Comparison of ENCODE assay signal across 14 cellular contexts in genomic region chr3:114651555-114651954, GRCh38.
DNase-seq lines count a peak whose midpoint lies in the region; ATAC-seq and TF ChIP-seq lines count a peak whose summit lies in the region.
"Had no signal": no experiment of that assay in that cellular context is flagged by ENCODE, and none has a peak within 500 bp of the region (broad histone marks: within the 10 kb centered on the region; RNA-seq: fewer than 3 reads in every experiment).

No MANE protein-coding gene starts in this region.

- H3K9me3 ChIP-seq in heart left ventricle (peaks cover 0 to 9% (median 0%) of the 10 kb centered on the region in 12 donors), adrenal gland (replicated peaks in 1 of 3) (no peaks in the 10 kb centered on the region), testis (no peaks in the 10 kb centered on the region)

- TF ChIP-seq POLR2A in heart left ventricle (IDR thresholded peaks at IDR 0.05) (no peak), adrenal gland (IDR thresholded peaks at IDR 0.05) (no peak), testis (IDR thresholded peaks at IDR 0.05) (no peak)

- H3K27ac ChIP-seq in heart left ventricle (peak overlapping the region in 10 of 12 donors; percentile 11 to 63 (median 44)), adrenal gland (peak overlapping the region in 4 of 5 donors; percentile 35 to 74 (median 52)), testis (peak overlapping the region; percentile 21 to 58)

- ATAC-seq in heart left ventricle (peak in 2 of 4 donors; percentile 24 to 34), left cardiac atrium (no peak), left lobe of liver (peak; percentile 40)

- H3K36me3 ChIP-seq in heart left ventricle (no peaks in the 10 kb centered on the region), adrenal gland (replicated peaks in 1 of 2) (no peaks in the 10 kb centered on the region), testis (ENCODE audit: low read depth, missing control alignments) (no peaks in the 10 kb centered on the region)

- H3K27me3 ChIP-seq in heart left ventricle (no peaks in the 10 kb centered on the region), adrenal gland (no peaks in the 10 kb centered on the region), testis (no peaks in the 10 kb centered on the region)

- TF ChIP-seq CTCF in heart left ventricle (IDR thresholded peaks at IDR 0.05) (no peak), adrenal gland (IDR thresholded peaks at IDR 0.05) (no peak), testis (IDR thresholded peaks at IDR 0.05) (no peak)

- H3K4me1 ChIP-seq in heart left ventricle, result peaks cover 0 to 28% (median 12%) of the 10 kb centered on the region in 12 donors
- H3K4me1 ChIP-seq in adrenal gland (replicated peaks in 1 of 2), result peaks cover 9 to 26% of the 10 kb centered on the region in 2 donors
- H3K4me1 ChIP-seq in testis, result peaks cover 16% of the 10 kb centered on the region

- 57 to 61% (median 58%) methylated on average over 4 of the region's 4 CpGs for WGBS in heart left ventricle, 4 donors
- WGBS in adrenal gland, 4 donors, result 35 to 45% (median 40%) methylated on average over 4 of the region's 4 CpGs
- WGBS in testis, 2 donors, result 34 to 37% methylated on average over 4 of the region's 4 CpGs

- no peak overlapping the region for H3K4me3 ChIP-seq in heart left ventricle
- H3K4me3 ChIP-seq in adrenal gland, result no peak overlapping the region
- no peak overlapping the region for H3K4me3 ChIP-seq in testis

- intact Hi-C loops in heart left ventricle (cut with DNase I) (no loop called here), left cardiac atrium (cut with DNase I) (no loop called here), adrenal gland (cut with DNase I) (no loop called here), testis (cut with DNase I; ENCODE audit: low total_unique reads) (no loop called here)

- DNase-seq in heart left ventricle (no peak), left cardiac atrium (no peak), adrenal gland (peak in 4 of 7 donors; percentile 27 to 61 (median 42)), left lobe of liver (ENCODE audit: low spot score) (no peak), testis (peak; percentile 60), OCI-M2 (lab: John Stamatoyannopoulos, UW; ENCODE audit: unreplicated experiment) (no peak), midbrain (lab: John Stamatoyannopoulos, UW) (no peak)
- DNase-seq in stimulated activated naive CD4-positive, alpha-beta T cell (lab: John Stamatoyannopoulos, UW), result no peak
- DNase-seq: H7, Karpas-422, NCI-H1694, NCI-H2081 treated with DMSO at 0.1 percent for 48 hours, NCI-H524 treated with DMSO at 0.1 percent for 48 hours, NCI-H82 had no signal

Comparison
In these comparisons a context has a peak if more than half of its experiments do, and no peak if none do; other contexts are left out.
1. DNase-seq: peak in adrenal gland (4 of 7) and testis (single experiment); none in heart left ventricle (0 of 5), left cardiac atrium (single experiment), left lobe of liver (single experiment), OCI-M2 (single experiment), midbrain (single experiment) and stimulated activated naive CD4-positive, alpha-beta T cell (0 of 6).
2. Peak in every context shown above with its lines, with median percentiles within 50 percentile points of each other: H3K27ac ChIP-seq.